1 cellular context compared by ENCODE assay signal in the genomic region with DNA sequence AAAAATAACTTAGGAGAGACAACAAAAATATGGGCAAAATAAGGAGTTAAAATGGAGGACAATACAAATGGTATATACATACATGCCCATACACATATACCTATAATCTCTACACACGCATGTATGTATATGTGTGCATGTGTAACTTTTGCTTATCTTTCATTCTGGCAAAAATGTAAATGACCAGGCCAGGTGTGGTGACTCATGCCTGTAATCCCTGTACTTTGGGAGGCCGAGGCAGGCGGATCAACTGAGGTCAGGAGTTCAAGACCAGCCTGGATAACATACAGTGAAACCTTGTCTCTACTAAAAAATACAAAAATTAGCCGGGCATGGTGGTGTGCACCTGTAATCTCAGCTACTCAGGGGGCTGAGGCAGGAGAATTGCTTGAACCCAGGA. TPM values are rescaled to one million over a fixed set of nuclear protein-coding genes. Genes with fewer than 3 reads are reported as not detected.
"Had no signal": no experiment of that assay in that cellular context is flagged by ENCODE, and none has a peak within 500 bp of the region (broad histone marks: within the 10 kb centered on the region; RNA-seq: fewer than 3 reads in every experiment).

No MANE protein-coding gene starts in this region.

RNA-seq across cellular contexts. Expression of a gene that starts 49.1 kb away (rescaled TPM):
- total RNA-seq: OCI-LY7 had no signal
